Comparison of ENCODE assay signal across 11 cellular contexts in the genomic region with DNA sequence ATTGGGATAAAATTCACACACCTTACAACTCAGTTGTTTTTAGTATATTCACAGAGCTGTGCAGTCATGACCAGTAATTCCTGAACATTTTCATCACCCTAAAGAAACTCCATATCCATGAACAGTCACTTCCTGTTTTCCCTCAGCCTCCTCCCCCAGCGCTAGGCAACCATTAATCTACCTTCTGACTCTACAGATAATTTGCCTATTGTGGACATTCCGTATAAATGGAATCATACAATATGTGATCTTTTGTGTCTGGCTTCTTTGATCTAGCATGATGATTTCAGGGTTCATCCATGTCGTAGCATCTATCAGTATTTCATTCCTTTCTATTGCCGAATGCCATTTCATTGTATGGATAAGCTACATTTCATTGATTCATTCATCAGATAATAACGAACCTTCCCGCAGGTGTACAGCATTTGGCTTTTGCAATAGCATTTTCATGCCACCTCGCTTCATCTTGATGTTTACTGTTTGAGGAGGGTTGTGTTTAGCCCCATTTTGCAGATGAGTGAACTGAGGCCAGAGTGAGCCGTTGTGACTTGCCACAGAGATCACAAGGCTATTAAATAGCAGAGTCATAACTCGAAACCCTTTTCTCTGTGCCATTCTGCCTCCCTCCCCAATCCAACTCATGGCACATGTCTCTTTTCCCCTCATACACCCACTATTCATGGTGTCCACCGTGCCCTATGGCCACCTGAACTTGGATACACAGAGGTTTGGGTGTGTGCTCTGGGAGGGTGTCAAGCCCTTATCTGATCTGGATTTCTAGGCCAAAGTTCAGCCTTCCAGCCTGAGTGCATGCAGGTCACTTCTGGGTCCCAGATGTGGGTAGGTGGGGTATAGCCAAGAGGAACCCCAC. TPM values are rescaled to one million over a fixed set of nuclear protein-coding genes. Genes with fewer than 3 reads are reported as not detected.
DNase-seq lines count a peak whose midpoint lies in the region; TF ChIP-seq lines count a peak whose summit lies in the region.
"Had no signal": no experiment of that assay in that cellular context is flagged by ENCODE, and none has a peak within 500 bp of the region (broad histone marks: within the 10 kb centered on the region; RNA-seq: fewer than 3 reads in every experiment).

No MANE protein-coding gene starts in this region.

- no peaks in the 10 kb centered on the region for H3K9me3 ChIP-seq in mesenchymal stem cell (ENCODE audit: control insufficient read depth, low read length)
- H3K9me3 ChIP-seq: pancreas had no signal

- peak overlapping the region; percentile 20 to 60 for H2BK12ac ChIP-seq in mesenchymal stem cell (ENCODE audit: low read length in 2 of 2)

- H3K27ac ChIP-seq in mesenchymal stem cell (ENCODE audit: low read length, poor library complexity, severe bottlenecking): peak overlapping the region; percentile 88
- H3K27ac ChIP-seq: pancreas had no signal

- H2AFZ ChIP-seq in mesenchymal stem cell (ENCODE audit: low read depth, low read length): no peak overlapping the region

- intact Hi-C loops in activated naive CD4-positive, alpha-beta T cell treated with anti-CD3 and anti-CD28 coated beads for 36 hours (cut with micrococcal nuclease): no loop called here

- H3K79me1 ChIP-seq in mesenchymal stem cell (replicated peaks; ENCODE audit: low read length, poor library complexity, severe bottlenecking): peaks cover 6% of the 10 kb centered on the region

- peaks cover 2% of the 10 kb centered on the region for H3K36me3 Mint-ChIP-seq in activated naive CD4-positive, alpha-beta T cell treated with anti-CD3 and anti-CD28 coated beads, Interleukin-2, amount 10 ng/mL, durations not matched to agents 7 days and 5 days
- H3K36me3 Mint-ChIP-seq in activated naive CD4-positive, alpha-beta T cell treated with anti-CD3 and anti-CD28 coated beads for 36 hours (ENCODE audit: low read depth): no peaks in the 10 kb centered on the region

- no peak overlapping the region for H3K27ac Mint-ChIP-seq in activated naive CD4-positive, alpha-beta T cell treated with anti-CD3 and anti-CD28 coated beads, Interleukin-2, amount 10 ng/mL, durations not matched to agents 7 days and 5 days
- H3K27ac Mint-ChIP-seq in activated naive CD4-positive, alpha-beta T cell treated with anti-CD3 and anti-CD28 coated beads for 36 hours: no peak overlapping the region

- no peak overlapping the region for H3K4me3 Mint-ChIP-seq in activated naive CD4-positive, alpha-beta T cell treated with anti-CD3 and anti-CD28 coated beads, Interleukin-2, amount 10 ng/mL, durations not matched to agents 7 days and 5 days
- no peak overlapping the region for H3K4me3 Mint-ChIP-seq in activated naive CD4-positive, alpha-beta T cell treated with anti-CD3 and anti-CD28 coated beads for 36 hours

- H3K4me1 ChIP-seq in mesenchymal stem cell (ENCODE audit: control insufficient read depth, insufficient read depth, low read depth, low read length): peaks cover 22% of the 10 kb centered on the region

- H3K4me3 ChIP-seq in cardiac fibroblast (replicated peaks in 1 of 2; ENCODE audit: low read depth in 2 of 2, low read length in 2 of 2) (no peak overlapping the region), mesenchymal stem cell (ENCODE audit: insufficient read depth in 1 of 2, low read depth in 1 of 2, low read length in 2 of 2) (no peak overlapping the region)
- H3K4me3 ChIP-seq: pancreas had no signal

- peak overlapping the region; percentile 45 for H4K8ac ChIP-seq in mesenchymal stem cell (ENCODE audit: low read length)

- CTCF ChIA-PET in activated naive CD4-positive, alpha-beta T cell treated with anti-CD3 and anti-CD28 coated beads, Interleukin-2, amount 10 ng/mL, durations not matched to agents 7 days and 5 days (lab: Charles Lee): interaction anchor here (1.4 kb wide), 1 partner anchor 98 kb away, joined by 5 read pairs; no protein-coding TSS in a partner anchor
- CTCF ChIA-PET in activated naive CD4-positive, alpha-beta T cell treated with anti-CD3 and anti-CD28 coated beads for 36 hours (lab: Charles Lee): interaction anchor here (0.6 kb wide), 1 partner anchor 31 kb away, joined by 3 read pairs; no protein-coding TSS in a partner anchor

- H3K4me1 Mint-ChIP-seq in activated naive CD4-positive, alpha-beta T cell treated with anti-CD3 and anti-CD28 coated beads, Interleukin-2, amount 10 ng/mL, durations not matched to agents 7 days and 5 days: peaks cover 53% of the 10 kb centered on the region
- peaks cover 25% of the 10 kb centered on the region for H3K4me1 Mint-ChIP-seq in activated naive CD4-positive, alpha-beta T cell treated with anti-CD3 and anti-CD28 coated beads for 36 hours (ENCODE audit: low read depth)

- peak; percentile 71 for DNase-seq in AG20443 (ENCODE audit: low spot score)
- DNase-seq in HT1080 (ENCODE audit: low read depth): peak; percentile 83
- peak; percentile 68 to 92 for DNase-seq in cardiac fibroblast (ENCODE audit: low read depth in 2 of 2)
- DNase-seq in mesenchymal stem cell: peak; percentile 77
- DNase-seq in NCI-H2196 treated with DMSO at 0.1 percent for 48 hours (lab: John Stamatoyannopoulos, UW; ENCODE audit: unreplicated experiment): no peak
- DNase-seq in activated naive CD4-positive, alpha-beta T cell treated with anti-CD3 and anti-CD28 coated beads, Interleukin-2, amount 10 ng/mL, durations not matched to agents 7 days and 5 days: no peak
- DNase-seq in stimulated activated CD4-positive, alpha-beta T cell treated with anti-CD3 and anti-CD28 coated beads, Interleukin-1b, Interleukin-23, amount 100 ng/mL, for 48 hours: no peak
- DNase-seq in activated naive CD4-positive, alpha-beta T cell treated with anti-CD3 and anti-CD28 coated beads for 36 hours: no peak
- DNase-seq: cerebellar nuclear complex, NCI-H2107, pancreas had no signal

- no peak overlapping the region for H2BK15ac ChIP-seq in mesenchymal stem cell (ENCODE audit: low read depth, poor library complexity, severe bottlenecking)

- H3K23ac ChIP-seq in mesenchymal stem cell (ENCODE audit: low read length in 2 of 2): no peak overlapping the region

- H2BK120ac ChIP-seq in mesenchymal stem cell (ENCODE audit: low read depth, low read length): no peak overlapping the region

- no peak overlapping the region for H3K4me2 ChIP-seq in mesenchymal stem cell (ENCODE audit: low read length, poor library complexity, severe bottlenecking)

- H3K27me3 Mint-ChIP-seq in activated naive CD4-positive, alpha-beta T cell treated with anti-CD3 and anti-CD28 coated beads, Interleukin-2, amount 10 ng/mL, durations not matched to agents 7 days and 5 days: no peaks in the 10 kb centered on the region
- H3K27me3 Mint-ChIP-seq in activated naive CD4-positive, alpha-beta T cell treated with anti-CD3 and anti-CD28 coated beads for 36 hours (ENCODE audit: low read depth): no peaks in the 10 kb centered on the region

- peak overlapping the region; percentile 82 for H4K91ac ChIP-seq in mesenchymal stem cell (ENCODE audit: low read length)

- no peak overlapping the region for H3K9ac ChIP-seq in mesenchymal stem cell (ENCODE audit: low read length)

- 89% methylated on average over 8 of the region's 10 CpGs for WGBS in mesenchymal stem cell

- H2BK5ac ChIP-seq in mesenchymal stem cell (ENCODE audit: low read depth, low read length, poor library complexity, severe bottlenecking): peak overlapping the region; percentile 59

- H3K18ac ChIP-seq in mesenchymal stem cell (ENCODE audit: low read depth in 1 of 2, low read length in 2 of 2): peak overlapping the region in 1 of 2 experiments; percentile 41

- peak overlapping the region in 1 of 2 experiments; percentile 6 for H3K4ac ChIP-seq in mesenchymal stem cell (ENCODE audit: low read depth in 1 of 2, low read length in 2 of 2)

- TF ChIP-seq CTCF in cardiac fibroblast (IDR thresholded peaks at IDR 0.05; ENCODE audit: low read depth, low read length): no peak

- H3K9me3 Mint-ChIP-seq in activated naive CD4-positive, alpha-beta T cell treated with anti-CD3 and anti-CD28 coated beads, Interleukin-2, amount 10 ng/mL, durations not matched to agents 7 days and 5 days: no peaks in the 10 kb centered on the region
- H3K9me3 Mint-ChIP-seq in activated naive CD4-positive, alpha-beta T cell treated with anti-CD3 and anti-CD28 coated beads for 36 hours: no peaks in the 10 kb centered on the region

- no peak overlapping the region for H3K14ac ChIP-seq in mesenchymal stem cell (ENCODE audit: low read length in 2 of 2)

- peak overlapping the region; percentile 96 for H2AK5ac ChIP-seq in mesenchymal stem cell (ENCODE audit: low read length, severe bottlenecking)

- no peaks in the 10 kb centered on the region for H3K36me3 ChIP-seq in mesenchymal stem cell (ENCODE audit: control insufficient read depth in 1 of 2, insufficient read depth in 2 of 2, low read depth in 1 of 2, low read length in 2 of 2)
- H3K36me3 ChIP-seq: pancreas had no signal

- no peaks in the 10 kb centered on the region for H3K27me3 ChIP-seq in mesenchymal stem cell (ENCODE audit: control insufficient read depth in 1 of 2, insufficient read depth in 1 of 2, low read length in 2 of 2)
- H3K27me3 ChIP-seq: pancreas had no signal

RNA-seq across cellular contexts. Expression of gene MYH9, which starts 11.1 kb away (rescaled TPM):
- 277 and 308 TPM in 2 replicates for total RNA-seq in HT1080 (2014; rRNA removed; shearing (Covaris generic))
- 165 and 169 TPM in 2 replicates for polyA plus RNA-seq in HT1080 (2015; cell fraction: cytosol; rRNA removed)
- polyA plus RNA-seq in HT1080 (2015; cell fraction: nucleus; rRNA removed): 579 and 585 TPM in 2 replicates
- polyA plus RNA-seq in mesenchymal stem cell (2013, experiment 1 of 2): 369 TPM
- 336 TPM for polyA plus RNA-seq in mesenchymal stem cell (2013, experiment 2 of 2)
- total RNA-seq in activated naive CD4-positive, alpha-beta T cell treated with anti-CD3 and anti-CD28 coated beads for 36 hours: 100 to 1,000 TPM; 574 to 625 TPM

Comparison
In these comparisons a context has a peak if more than half of its experiments do, and no peak if none do; other contexts are left out.
1. DNase-seq: peak in AG20443 (single experiment), HT1080 (single experiment), cardiac fibroblast (2 of 2) and mesenchymal stem cell (single experiment); none in NCI-H2196 treated with DMSO at 0.1 percent for 48 hours (single experiment), activated naive CD4-positive, alpha-beta T cell treated with anti-CD3 and anti-CD28 coated beads, Interleukin-2, amount 10 ng/mL, durations not matched to agents 7 days and 5 days (single experiment), stimulated activated CD4-positive, alpha-beta T cell treated with anti-CD3 and anti-CD28 coated beads, Interleukin-1b, Interleukin-23, amount 100 ng/mL, for 48 hours (single experiment) and activated naive CD4-positive, alpha-beta T cell treated with anti-CD3 and anti-CD28 coated beads for 36 hours (single experiment).